ENCODE assay signal across 1 cellular context in the genomic region with DNA sequence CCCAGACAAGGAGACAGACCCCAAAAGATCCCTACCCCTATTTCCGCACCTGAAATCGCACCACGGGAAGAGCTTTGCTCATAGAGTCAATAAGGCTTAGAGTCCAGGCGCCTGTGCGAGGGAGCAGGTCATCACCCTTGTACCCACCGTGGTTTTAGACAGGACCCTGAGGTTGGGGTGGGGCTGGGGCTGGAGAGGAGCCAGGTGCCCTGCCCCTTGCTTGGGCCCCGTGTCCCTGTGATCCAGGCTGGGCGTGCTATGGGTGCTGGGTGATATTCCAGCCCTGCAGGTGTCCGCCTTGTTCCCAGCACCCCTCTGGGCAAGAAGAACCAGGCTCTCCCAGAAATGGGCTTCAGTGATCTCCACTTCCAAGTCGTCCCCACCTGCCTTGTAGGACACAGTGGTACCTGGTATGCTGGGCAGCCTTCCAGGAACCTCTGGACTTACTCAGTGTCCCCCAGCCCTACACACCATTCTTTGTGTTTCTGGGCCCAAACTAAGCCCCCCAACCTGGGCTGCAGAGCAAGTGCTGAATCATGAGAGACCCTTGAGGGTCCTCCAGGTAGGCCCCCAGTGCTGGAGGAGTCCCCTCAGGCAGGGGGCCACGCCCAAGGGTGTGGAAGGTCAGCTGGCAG.
TF ChIP-seq lines count a peak whose summit lies in the region.

No MANE protein-coding gene starts in this region.

TF ChIP-seq in WTC11, 78 proteins besides CTCF, POLR2A, EP300 and RAD21 (continued from another document):
- TF ChIP-seq, protein P1, sequence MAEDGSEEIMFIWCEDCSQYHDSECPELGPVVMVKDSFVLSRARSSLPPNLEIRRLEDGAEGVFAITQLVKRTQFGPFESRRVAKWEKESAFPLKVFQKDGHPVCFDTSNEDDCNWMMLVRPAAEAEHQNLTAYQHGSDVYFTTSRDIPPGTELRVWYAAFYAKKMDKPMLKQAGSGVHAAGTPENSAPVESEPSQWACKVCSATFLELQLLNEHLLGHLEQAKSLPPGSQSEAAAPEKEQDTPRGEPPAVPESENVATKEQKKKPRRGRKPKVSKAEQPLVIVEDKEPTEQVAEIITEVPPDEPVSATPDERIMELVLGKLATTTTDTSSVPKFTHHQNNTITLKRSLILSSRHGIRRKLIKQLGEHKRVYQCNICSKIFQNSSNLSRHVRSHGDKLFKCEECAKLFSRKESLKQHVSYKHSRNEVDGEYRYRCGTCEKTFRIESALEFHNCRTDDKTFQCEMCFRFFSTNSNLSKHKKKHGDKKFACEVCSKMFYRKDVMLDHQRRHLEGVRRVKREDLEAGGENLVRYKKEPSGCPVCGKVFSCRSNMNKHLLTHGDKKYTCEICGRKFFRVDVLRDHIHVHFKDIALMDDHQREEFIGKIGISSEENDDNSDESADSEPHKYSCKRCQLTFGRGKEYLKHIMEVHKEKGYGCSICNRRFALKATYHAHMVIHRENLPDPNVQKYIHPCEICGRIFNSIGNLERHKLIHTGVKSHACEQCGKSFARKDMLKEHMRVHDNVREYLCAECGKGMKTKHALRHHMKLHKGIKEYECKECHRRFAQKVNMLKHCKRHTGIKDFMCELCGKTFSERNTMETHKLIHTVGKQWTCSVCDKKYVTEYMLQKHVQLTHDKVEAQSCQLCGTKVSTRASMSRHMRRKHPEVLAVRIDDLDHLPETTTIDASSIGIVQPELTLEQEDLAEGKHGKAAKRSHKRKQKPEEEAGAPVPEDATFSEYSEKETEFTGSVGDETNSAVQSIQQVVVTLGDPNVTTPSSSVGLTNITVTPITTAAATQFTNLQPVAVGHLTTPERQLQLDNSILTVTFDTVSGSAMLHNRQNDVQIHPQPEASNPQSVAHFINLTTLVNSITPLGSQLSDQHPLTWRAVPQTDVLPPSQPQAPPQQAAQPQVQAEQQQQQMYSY (CRISPR knock-in tag; IDR thresholded peaks at IDR 0.05): no peak
- TF ChIP-seq, protein P2, sequence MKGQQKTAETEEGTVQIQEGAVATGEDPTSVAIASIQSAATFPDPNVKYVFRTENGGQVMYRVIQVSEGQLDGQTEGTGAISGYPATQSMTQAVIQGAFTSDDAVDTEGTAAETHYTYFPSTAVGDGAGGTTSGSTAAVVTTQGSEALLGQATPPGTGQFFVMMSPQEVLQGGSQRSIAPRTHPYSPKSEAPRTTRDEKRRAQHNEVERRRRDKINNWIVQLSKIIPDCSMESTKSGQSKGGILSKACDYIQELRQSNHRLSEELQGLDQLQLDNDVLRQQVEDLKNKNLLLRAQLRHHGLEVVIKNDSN (CRISPR knock-in tag; IDR thresholded peaks at IDR 0.05): no peak
- no peak for TF ChIP-seq ZNF396 (CRISPR knock-in tag; IDR thresholded peaks at IDR 0.05; ENCODE audit: borderline replicate concordance)
